15 cellular contexts compared by ENCODE assay signal in genomic region chrX:39518451-39519212, GRCh38.
DNase-seq lines count a peak whose midpoint lies in the region; ATAC-seq and TF ChIP-seq lines count a peak whose summit lies in the region.
"Had no signal": no experiment of that assay in that cellular context is flagged by ENCODE, and none has a peak within 500 bp of the region (broad histone marks: within the 10 kb centered on the region; RNA-seq: fewer than 3 reads in every experiment).

No MANE protein-coding gene starts in this region.

- peak overlapping the region; percentile 61 for H3K4me2 ChIP-seq in hepatocyte

- H3K4me1 ChIP-seq in ascending aorta (no peaks in the 10 kb centered on the region), hepatocyte (ENCODE audit: insufficient read depth) (peaks cover 14% of the 10 kb centered on the region), sigmoid colon (peaks cover 0 to 15% (median 5%) of the 10 kb centered on the region in 4 donors)
- no peaks in the 10 kb centered on the region for H3K4me1 ChIP-seq in naive thymus-derived CD4-positive, alpha-beta T cell (ENCODE audit: control insufficient read depth in 2 of 2, insufficient read depth in 2 of 2, low read length in 2 of 2)

- DNase-seq in M059J (ENCODE audit: low read depth) (peak; percentile 2), ascending aorta (ENCODE audit: low spot score in 2 of 2) (peak in 1 of 2 donors; percentile 67), hepatocyte (ENCODE audit: low spot score) (no peak), sigmoid colon (peak; percentile 72), MV-4-11 (lab: John Stamatoyannopoulos, UW) (no peak)
- DNase-seq in naive thymus-derived CD4-positive, alpha-beta T cell, result no peak
- DNase-seq: activated T-cell treated with anti-CD3 and anti-CD28 coated beads, Interleukin-2, amount 50 U/mL, for 1 hour; NCI-H1048; stimulated activated naive CD8-positive, alpha-beta T cell treated with anti-CD3 and anti-CD28 coated beads, Interleukin-15, Interleukin-2, amounts not matched to agents 100 U/mL and 50 U/mL, for 24 hours had no signal

- H3K27me3 Mint-ChIP-seq in naive thymus-derived CD4-positive, alpha-beta T cell, result peaks cover 0 to 3% (median 0%) of the 10 kb centered on the region in 5 donors

- POLR2A ChIA-PET in naive thymus-derived CD4-positive, alpha-beta T cell (lab: Charles Lee), result no interaction called here

- peak overlapping the region; percentile 10 for H2AFZ ChIP-seq in hepatocyte

- H3K36me3 Mint-ChIP-seq in naive thymus-derived CD4-positive, alpha-beta T cell, result no peaks in the 10 kb centered on the region
- H3K36me3 Mint-ChIP-seq: memory B cell had no signal

- H3K36me3 ChIP-seq in ascending aorta (no peaks in the 10 kb centered on the region), hepatocyte (replicated peaks; ENCODE audit: insufficient read depth, low read depth) (no peaks in the 10 kb centered on the region), sigmoid colon (no peaks in the 10 kb centered on the region)
- no peaks in the 10 kb centered on the region for H3K36me3 ChIP-seq in naive thymus-derived CD4-positive, alpha-beta T cell (ENCODE audit: control insufficient read depth in 2 of 3, insufficient read depth in 3 of 3, low read length in 3 of 3)

- no peaks in the 10 kb centered on the region for H3K27me3 ChIP-seq in ascending aorta
- H3K27me3 ChIP-seq in hepatocyte, result no peaks in the 10 kb centered on the region
- H3K27me3 ChIP-seq in sigmoid colon, result no peaks in the 10 kb centered on the region
- no peaks in the 10 kb centered on the region for H3K27me3 ChIP-seq in naive thymus-derived CD4-positive, alpha-beta T cell (ENCODE audit: control insufficient read depth in 2 of 2, insufficient read depth in 2 of 2, low read length in 2 of 2)

- TF ChIP-seq CTCF in ascending aorta (IDR thresholded peaks at IDR 0.05), result no peak
- no peak for TF ChIP-seq CTCF in hepatocyte (IDR thresholded peaks at IDR 0.05; ENCODE audit: poor library complexity)
- TF ChIP-seq CTCF in sigmoid colon (IDR thresholded peaks at IDR 0.05), result no peak

- H3K9me3 ChIP-seq in ascending aorta, result no peaks in the 10 kb centered on the region
- no peaks in the 10 kb centered on the region for H3K9me3 ChIP-seq in hepatocyte (ENCODE audit: low read depth)
- no peaks in the 10 kb centered on the region for H3K9me3 ChIP-seq in sigmoid colon
- no peaks in the 10 kb centered on the region for H3K9me3 ChIP-seq in naive thymus-derived CD4-positive, alpha-beta T cell (ENCODE audit: control insufficient read depth in 2 of 3, low read length in 3 of 3)

- H3K9me2 ChIP-seq in hepatocyte (replicated peaks; ENCODE audit: insufficient read depth), result no peaks in the 10 kb centered on the region

- no peak overlapping the region for H3K4me3 Mint-ChIP-seq in naive thymus-derived CD4-positive, alpha-beta T cell
- H3K4me3 Mint-ChIP-seq: central memory CD8-positive, alpha-beta T cell; memory B cell had no signal

- CTCF ChIA-PET in naive thymus-derived CD4-positive, alpha-beta T cell (lab: Charles Lee), result no interaction called here

- H3K4me3 ChIP-seq in ascending aorta (peak overlapping the region; percentile 2 to 54), hepatocyte (no peak overlapping the region), sigmoid colon (peak overlapping the region in 3 of 4 donors; percentile 5 to 32 (median 19))
- H3K4me3 ChIP-seq in naive thymus-derived CD4-positive, alpha-beta T cell (ENCODE audit: low read length), result no peak overlapping the region
- H3K4me3 ChIP-seq: GM12878 had no signal

- no peaks in the 10 kb centered on the region for H3K79me2 ChIP-seq in hepatocyte

- no peak for ATAC-seq in HG03378 (IDR thresholded peaks at IDR 0.05; ENCODE audit: unreplicated experiment)
- ATAC-seq in naive thymus-derived CD4-positive, alpha-beta T cell, result no peak
- no peak for ATAC-seq in GM19455 (IDR thresholded peaks at IDR 0.05; ENCODE audit: unreplicated experiment)
- ATAC-seq: GM12878; Panc1; stimulated activated naive CD8-positive, alpha-beta T cell treated with anti-CD3 and anti-CD28 coated beads, Interleukin-15, Interleukin-2, amounts not matched to agents 100 U/mL and 50 U/mL, for 24 hours had no signal

- no peak for TF ChIP-seq EP300 in sigmoid colon (IDR thresholded peaks at IDR 0.05)

- no peak overlapping the region for H3K27ac Mint-ChIP-seq in naive thymus-derived CD4-positive, alpha-beta T cell
- H3K27ac Mint-ChIP-seq: memory B cell had no signal

- peaks cover 0 to 3% (median 0%) of the 10 kb centered on the region in 7 donors for H3K4me1 Mint-ChIP-seq in naive thymus-derived CD4-positive, alpha-beta T cell
- H3K4me1 Mint-ChIP-seq: central memory CD8-positive, alpha-beta T cell; memory B cell had no signal

- H4K20me1 ChIP-seq in hepatocyte (ENCODE audit: insufficient read depth, poor library complexity, severe bottlenecking), result no peaks in the 10 kb centered on the region

- WGBS in hepatocyte (ENCODE audit: low lambda C conversion rate, missing lambda C conversion rate), result 63% methylated on average over 29 of the region's 29 CpGs
- 15 to 57% methylated on average over 29 of the region's 29 CpGs for WGBS in sigmoid colon, 2 donors

- H3K27ac ChIP-seq in ascending aorta, result peak overlapping the region in 1 of 2 donors; percentile 60
- peak overlapping the region; percentile 90 for H3K27ac ChIP-seq in hepatocyte
- peak overlapping the region; percentile 35 to 63 (median 55) for H3K27ac ChIP-seq in sigmoid colon
- no peak overlapping the region for H3K27ac ChIP-seq in naive thymus-derived CD4-positive, alpha-beta T cell (ENCODE audit: low read depth, low read length)

- peaks cover 0 to 4% (median 0%) of the 10 kb centered on the region in 11 donors for H3K9me3 Mint-ChIP-seq in naive thymus-derived CD4-positive, alpha-beta T cell
- H3K9me3 Mint-ChIP-seq: central memory CD8-positive, alpha-beta T cell; memory B cell had no signal

- intact Hi-C loops in ascending aorta (cut with DNase I) (loop anchor here (5.0 kb wide), 1 partner anchor 204 kb away; no protein-coding TSS in a partner anchor), sigmoid colon (cut with DNase I) (loop anchor here (5.0 kb wide), 1 partner anchor 46 kb away; no protein-coding TSS in a partner anchor)
- intact Hi-C loops in naive thymus-derived CD4-positive, alpha-beta T cell (cut with micrococcal nuclease), result no loop called here

- no peak for TF ChIP-seq POLR2A in sigmoid colon (IDR thresholded peaks at IDR 0.05)

Comparison
In these comparisons a context has a peak if more than half of its experiments do, and no peak if none do; other contexts are left out.
1. DNase-seq: peak in M059J (single experiment) and sigmoid colon (single experiment); none in hepatocyte (single experiment), MV-4-11 (single experiment) and naive thymus-derived CD4-positive, alpha-beta T cell (0 of 9).
2. H3K4me3 ChIP-seq: peak in ascending aorta (2 of 2) and sigmoid colon (3 of 4); none in hepatocyte (single experiment) and naive thymus-derived CD4-positive, alpha-beta T cell (single experiment).
3. intact Hi-C loops: an anchor here in ascending aorta (5.0 kb wide) and sigmoid colon (5.0 kb wide); none called in naive thymus-derived CD4-positive, alpha-beta T cell.